Comparison of ENCODE assay signal across 18 cellular contexts in genomic region chr2:238404406-238405216, GRCh38. TPM values are rescaled to one million over a fixed set of nuclear protein-coding genes. Genes with fewer than 3 reads are reported as not detected.
A peak's percentile ranks its signal among the peaks of the same experiment; 100 is the strongest.
DNase-seq lines count a peak whose midpoint lies in the region; TF ChIP-seq lines count a peak whose summit lies in the region.
"Had no signal": no experiment of that assay in that cellular context is flagged by ENCODE, and none has a peak within 500 bp of the region (broad histone marks: within the 10 kb centered on the region; RNA-seq: fewer than 3 reads in every experiment).

No MANE protein-coding gene starts in this region.

- H3K27me3 ChIP-seq in endodermal cell (ENCODE audit: control insufficient read depth, insufficient read depth, low read length, poor library complexity, severe bottlenecking) (no peaks in the 10 kb centered on the region), neural progenitor cell (no peaks in the 10 kb centered on the region), mesendoderm (ENCODE audit: insufficient read depth, low read length, poor library complexity) (no peaks in the 10 kb centered on the region)
- H3K27me3 ChIP-seq in CD8-positive, alpha-beta memory T cell (ENCODE audit: insufficient read depth, low read length, poor library complexity, severe bottlenecking), result no peaks in the 10 kb centered on the region

- peaks cover 12% of the 10 kb centered on the region for H3F3A ChIP-seq in neural progenitor cell (ENCODE audit: low read depth)

- H3K56ac ChIP-seq in mesendoderm (ENCODE audit: low read length), result no peak overlapping the region

- no peak overlapping the region for H3K4ac ChIP-seq in mesendoderm (ENCODE audit: low read depth, low read length)

- no peak overlapping the region for H2BK120ac ChIP-seq in mesendoderm (ENCODE audit: low read depth, low read length)

- POLR2A ChIA-PET in CD8-positive, alpha-beta memory T cell (lab: Charles Lee), result no interaction called here

- H3K9me3 ChIP-seq in endodermal cell (ENCODE audit: control insufficient read depth, low read length), result no peaks in the 10 kb centered on the region
- H3K9me3 ChIP-seq in neural progenitor cell (ENCODE audit: low read depth), result no peaks in the 10 kb centered on the region
- no peaks in the 10 kb centered on the region for H3K9me3 ChIP-seq in CD8-positive, alpha-beta memory T cell (ENCODE audit: low read length)

- H3K9me3 Mint-ChIP-seq in endodermal cell (no peaks in the 10 kb centered on the region), neural progenitor cell (no peaks in the 10 kb centered on the region), glutamatergic neuron (ENCODE audit: unreplicated experiment) (peaks cover 3% of the 10 kb centered on the region)
- no peaks in the 10 kb centered on the region for H3K9me3 Mint-ChIP-seq in CD8-positive, alpha-beta memory T cell
- H3K9me3 Mint-ChIP-seq: activated CD4-positive, alpha-beta T cell treated with anti-CD3 and anti-CD28 coated beads, Interleukin-2, amount 10 ng/mL, durations not matched to agents 7 days and 5 days; activated naive CD8-positive, alpha-beta T cell treated with anti-CD3 and anti-CD28 coated beads, Interleukin-2, amount 10 ng/mL, durations not matched to agents 7 days and 5 days; T-helper 1 cell treated with Interleukin-12 subunit alpha and Interleukin-12 subunit beta and Interleukin-4 antibody, amounts not matched to agents 30 μg/mL and 1 μg/mL, for 36 hours had no signal

- H3K23ac ChIP-seq in mesendoderm (ENCODE audit: low read length), result no peak overlapping the region

- CTCF ChIA-PET in CD8-positive, alpha-beta memory T cell (lab: Charles Lee), result no interaction called here

- H2AK5ac ChIP-seq in mesendoderm (ENCODE audit: low read length), result no peak overlapping the region

- H3K4me3 ChIP-seq in endodermal cell (ENCODE audit: low read length) (no peak overlapping the region), neural progenitor cell (no peak overlapping the region), mesendoderm (ENCODE audit: low read length) (no peak overlapping the region)
- H3K4me3 ChIP-seq in CD8-positive, alpha-beta memory T cell (ENCODE audit: low read length), result no peak overlapping the region
- H3K4me3 ChIP-seq: K562 had no signal

- H3K4me3 Mint-ChIP-seq in endodermal cell, result no peak overlapping the region
- no peak overlapping the region for H3K4me3 Mint-ChIP-seq in neural progenitor cell
- peak overlapping the region in 1 of 7 donors; percentile 1 for H3K4me3 Mint-ChIP-seq in CD8-positive, alpha-beta memory T cell
- H3K4me3 Mint-ChIP-seq in glutamatergic neuron (ENCODE audit: unreplicated experiment), result no peak overlapping the region
- H3K4me3 Mint-ChIP-seq: activated CD4-positive, alpha-beta T cell treated with anti-CD3 and anti-CD28 coated beads, Interleukin-2, amount 10 ng/mL, durations not matched to agents 7 days and 5 days; activated naive CD8-positive, alpha-beta T cell treated with anti-CD3 and anti-CD28 coated beads, Interleukin-2, amount 10 ng/mL, durations not matched to agents 7 days and 5 days; T-helper 1 cell treated with Interleukin-12 subunit alpha and Interleukin-12 subunit beta and Interleukin-4 antibody, amounts not matched to agents 30 μg/mL and 1 μg/mL, for 36 hours had no signal

- H3K27ac ChIP-seq in endodermal cell (ENCODE audit: low read depth, low read length) (no peak overlapping the region), neural progenitor cell (no peak overlapping the region), mesendoderm (ENCODE audit: low read depth, low read length) (no peak overlapping the region)
- H3K27ac ChIP-seq in CD8-positive, alpha-beta memory T cell (ENCODE audit: low read depth, low read length), result no peak overlapping the region

- H3K79me1 ChIP-seq in mesendoderm (ENCODE audit: low read length), result no peaks in the 10 kb centered on the region

- H3K4me2 ChIP-seq in neural progenitor cell, result no peak overlapping the region
- H3K4me2 ChIP-seq in mesendoderm (ENCODE audit: low read length), result no peak overlapping the region

- H3K18ac ChIP-seq in mesendoderm (ENCODE audit: low read length), result no peak overlapping the region

- H4K20me1 ChIP-seq in neural progenitor cell (ENCODE audit: low read depth), result peaks cover 6% of the 10 kb centered on the region

- no peaks in the 10 kb centered on the region for H3K27me3 Mint-ChIP-seq in endodermal cell (ENCODE audit: insufficient read depth)
- H3K27me3 Mint-ChIP-seq in neural progenitor cell (ENCODE audit: insufficient read depth, low read depth), result peaks cover 6% of the 10 kb centered on the region
- no peaks in the 10 kb centered on the region for H3K27me3 Mint-ChIP-seq in CD8-positive, alpha-beta memory T cell
- H3K27me3 Mint-ChIP-seq in glutamatergic neuron (ENCODE audit: unreplicated experiment), result peaks cover 3% of the 10 kb centered on the region
- H3K27me3 Mint-ChIP-seq: activated CD4-positive, alpha-beta T cell treated with anti-CD3 and anti-CD28 coated beads, Interleukin-2, amount 10 ng/mL, durations not matched to agents 7 days and 5 days; activated naive CD8-positive, alpha-beta T cell treated with anti-CD3 and anti-CD28 coated beads, Interleukin-2, amount 10 ng/mL, durations not matched to agents 7 days and 5 days had no signal

- H3K27ac Mint-ChIP-seq in endodermal cell (peak overlapping the region; percentile 31), neural progenitor cell (peak overlapping the region; percentile 91), glutamatergic neuron (ENCODE audit: unreplicated experiment) (no peak overlapping the region)
- peak overlapping the region in 3 of 8 donors; percentile 9 to 46 (median 29) for H3K27ac Mint-ChIP-seq in CD8-positive, alpha-beta memory T cell
- H3K27ac Mint-ChIP-seq: activated CD4-positive, alpha-beta T cell treated with anti-CD3 and anti-CD28 coated beads, Interleukin-2, amount 10 ng/mL, durations not matched to agents 7 days and 5 days; activated naive CD8-positive, alpha-beta T cell treated with anti-CD3 and anti-CD28 coated beads, Interleukin-2, amount 10 ng/mL, durations not matched to agents 7 days and 5 days; T-helper 1 cell treated with Interleukin-12 subunit alpha and Interleukin-12 subunit beta and Interleukin-4 antibody, amounts not matched to agents 30 μg/mL and 1 μg/mL, for 36 hours had no signal

- WGBS in endodermal cell (ENCODE audit: insufficient coverage in 1 of 2, insufficient read length in 1 of 2), 2 experiments, result 91 to 93% methylated on average over 17 to 19 of the region's 19 CpGs
- no CpG with 5 or more reads among the region's 19 CpGs for WGBS in mesendoderm (ENCODE audit: extremely low coverage, insufficient coverage, low lambda C conversion rate)

- H2AFZ ChIP-seq in neural progenitor cell (replicated peaks), result no peak overlapping the region

- H4K5ac ChIP-seq in mesendoderm (ENCODE audit: low read length), result no peak overlapping the region

- H3K36me3 Mint-ChIP-seq in endodermal cell (ENCODE audit: low read depth) (peaks cover 31% of the 10 kb centered on the region), neural progenitor cell (peaks cover 8% of the 10 kb centered on the region), glutamatergic neuron (ENCODE audit: unreplicated experiment) (peaks cover 4% of the 10 kb centered on the region)
- H3K36me3 Mint-ChIP-seq in CD8-positive, alpha-beta memory T cell, result peaks cover 0 to 12% (median 1%) of the 10 kb centered on the region in 3 donors
- H3K36me3 Mint-ChIP-seq: activated naive CD8-positive, alpha-beta T cell treated with anti-CD3 and anti-CD28 coated beads, Interleukin-2, amount 10 ng/mL, durations not matched to agents 7 days and 5 days had no signal

- peaks cover 11% of the 10 kb centered on the region for H3K4me1 Mint-ChIP-seq in endodermal cell
- H3K4me1 Mint-ChIP-seq in neural progenitor cell, result peaks cover 13% of the 10 kb centered on the region
- peaks cover 7 to 13% (median 9%) of the 10 kb centered on the region in 3 donors for H3K4me1 Mint-ChIP-seq in CD8-positive, alpha-beta memory T cell
- peaks cover 4% of the 10 kb centered on the region for H3K4me1 Mint-ChIP-seq in glutamatergic neuron (ENCODE audit: low read depth, unreplicated experiment)

- no peak overlapping the region for H4K8ac ChIP-seq in mesendoderm (ENCODE audit: low read depth, low read length)

- H3K9ac ChIP-seq in endodermal cell (ENCODE audit: extremely low read depth, low read length, poor library complexity, severe bottlenecking) (no peak overlapping the region), neural progenitor cell (no peak overlapping the region), mesendoderm (ENCODE audit: low read length) (no peak overlapping the region)

- DNase-seq in DMS53 treated with DMSO at 0.1 percent for 48 hours (lab: John Stamatoyannopoulos, UW; ENCODE audit: unreplicated experiment) (peak; percentile 83), NCI-H2029 (lab: John Stamatoyannopoulos, UW) (peak; percentile 35), endodermal cell (no peak), neural progenitor cell (ENCODE audit: low spot score) (no peak), mesendoderm (no peak), glutamatergic neuron (no peak)
- DNase-seq in stimulated activated naive CD4-positive, alpha-beta T cell treated with Interleukin-2 at 50 U/mL for 16 hours (lab: John Stamatoyannopoulos, UW), result no peak
- DNase-seq in CD8-positive, alpha-beta memory T cell, result no peak
- DNase-seq: activated CD4-positive, alpha-beta T cell treated with anti-CD3 and anti-CD28 coated beads, Interleukin-2, amount 10 ng/mL, durations not matched to agents 7 days and 5 days; activated CD8-positive, alpha-beta memory T cell treated with anti-CD3 and anti-CD28 coated beads, Interleukin-2, amount 50 U/mL, for 48 hours; activated effector memory CD4-positive, alpha-beta T cell treated with Interleukin-2 at 50 U/mL for 16 hours; activated naive CD8-positive, alpha-beta T cell treated with anti-CD3 and anti-CD28 coated beads, Interleukin-2, amount 10 ng/mL, durations not matched to agents 7 days and 5 days; C1 segment of cervical spinal cord; HCEC 1CT; NCI-H1694; NCI-H446 had no signal

- TF ChIP-seq CTCF in endodermal cell (conservative IDR thresholded peaks at IDR 0.05) (no peak), neural progenitor cell (IDR thresholded peaks at IDR 0.05) (no peak), glutamatergic neuron (IDR thresholded peaks at IDR 0.05; ENCODE audit: partially characterized antibody, unreplicated experiment) (no peak)

- no peak overlapping the region for H2BK15ac ChIP-seq in mesendoderm (replicated peaks; ENCODE audit: low read depth)

- no peak overlapping the region for H2BK5ac ChIP-seq in mesendoderm (ENCODE audit: low read length)

- no peaks in the 10 kb centered on the region for H3K79me2 ChIP-seq in neural progenitor cell (ENCODE audit: low read depth)
- no peaks in the 10 kb centered on the region for H3K79me2 ChIP-seq in mesendoderm (ENCODE audit: control insufficient read depth, insufficient read depth, low read length)

- H3K4me1 ChIP-seq in endodermal cell (ENCODE audit: control insufficient read depth, insufficient read depth, low read length) (no peaks in the 10 kb centered on the region), neural progenitor cell (peaks cover 16% of the 10 kb centered on the region), mesendoderm (ENCODE audit: control insufficient read depth, low read depth, low read length) (no peaks in the 10 kb centered on the region)
- H3K4me1 ChIP-seq in CD8-positive, alpha-beta memory T cell (ENCODE audit: insufficient read depth, low read length), result no peaks in the 10 kb centered on the region

- H3K36me3 ChIP-seq in endodermal cell (ENCODE audit: control insufficient read depth, insufficient read depth, low read length), result peaks cover 9% of the 10 kb centered on the region
- no peaks in the 10 kb centered on the region for H3K36me3 ChIP-seq in neural progenitor cell
- H3K36me3 ChIP-seq in CD8-positive, alpha-beta memory T cell (ENCODE audit: insufficient read depth, low read length), result no peaks in the 10 kb centered on the region
- no peaks in the 10 kb centered on the region for H3K36me3 ChIP-seq in mesendoderm (ENCODE audit: control insufficient read depth, insufficient read depth, low read length)

RNA-seq across cellular contexts. Expression of gene ASB1, which starts 22.1 kb away (rescaled TPM):
- total RNA-seq in endodermal cell, result 10 to 100 TPM; 39.0 to 39.6 TPM
- 23.2 TPM for polyA plus RNA-seq in endodermal cell (2013, experiment 1 of 2)
- 22.2 TPM for polyA plus RNA-seq in endodermal cell (2013, experiment 2 of 2)
- total RNA-seq in neural progenitor cell (ENCODE audit: low replicate concordance), result 22.1 and 29.2 TPM in 2 replicates
- 10 to 100 TPM; 41.8 to 41.9 TPM for total RNA-seq in CD8-positive, alpha-beta memory T cell
- 25.9 TPM for polyA plus RNA-seq in CD8-positive, alpha-beta memory T cell
- 22.0 TPM for polyA plus RNA-seq in mesendoderm (2013, experiment 1 of 2)
- polyA plus RNA-seq in mesendoderm (2013, experiment 2 of 2), result 22.2 TPM
- total RNA-seq in glutamatergic neuron (ENCODE audit: unreplicated experiment), result 36.1 TPM

Comparison
In these comparisons a context has a peak if more than half of its experiments do, and no peak if none do; other contexts are left out.
1. DNase-seq: peak in DMS53 treated with DMSO at 0.1 percent for 48 hours (single experiment) and NCI-H2029 (single experiment); none in endodermal cell (single experiment), neural progenitor cell (single experiment), stimulated activated naive CD4-positive, alpha-beta T cell treated with Interleukin-2 at 50 U/mL for 16 hours (single experiment), CD8-positive, alpha-beta memory T cell (0 of 5), mesendoderm (single experiment) and glutamatergic neuron (single experiment).